9 cellular contexts compared by ENCODE assay signal in genomic region chr1:61079276-61079897, GRCh38. TPM values are rescaled to one million over a fixed set of nuclear protein-coding genes. Genes with fewer than 3 reads are reported as not detected.
DNase-seq lines count a peak whose midpoint lies in the region; ATAC-seq and TF ChIP-seq lines count a peak whose summit lies in the region.
"Had no signal": no experiment of that assay in that cellular context is flagged by ENCODE, and none has a peak within 500 bp of the region (broad histone marks: within the 10 kb centered on the region; RNA-seq: fewer than 3 reads in every experiment).

No MANE protein-coding gene starts in this region.

- 17% methylated on average over 5 of the region's 5 CpGs for WGBS in SK-N-SH (ENCODE audit: low lambda C conversion rate)
- 35% methylated on average over 5 of the region's 5 CpGs for WGBS in right cardiac atrium

- H3K36me3 Mint-ChIP-seq in activated CD4-positive, alpha-beta T cell treated with anti-CD3 and anti-CD28 coated beads, Interleukin-2, amount 10 ng/mL, durations not matched to agents 24 days and 14 days (ENCODE audit: low read depth), result no peaks in the 10 kb centered on the region

- peaks cover 52% of the 10 kb centered on the region for H3K27me3 Mint-ChIP-seq in activated CD4-positive, alpha-beta T cell treated with anti-CD3 and anti-CD28 coated beads, Interleukin-2, amount 10 ng/mL, durations not matched to agents 24 days and 14 days

- intact Hi-C loops in activated CD4-positive, alpha-beta T cell treated with anti-CD3 and anti-CD28 coated beads, Interleukin-2, amount 10 ng/mL, durations not matched to agents 24 days and 14 days (cut with micrococcal nuclease), result loop anchor here (2.0 to 10.0 kb wide), 4 partner anchors 239 to 1355 kb away; partner anchors contain the start of genes TM2D1 and USP1
- intact Hi-C loops in right cardiac atrium (cut with DNase I), result loop anchor here in 1 of 4 donors (5.0 kb wide), 1 partner anchor 103 kb away; no protein-coding TSS in a partner anchor

- no peak for ATAC-seq in right cardiac atrium
- no peak for ATAC-seq in thoracic aorta (ENCODE audit: insufficient number of reproducible peaks, low FRiP score, low read depth)
- no peak for ATAC-seq in GM21381 (IDR thresholded peaks at IDR 0.05; ENCODE audit: unreplicated experiment)

- peak overlapping the region; percentile 86 for H2AFZ ChIP-seq in SK-N-SH (ENCODE audit: low read depth)

- H3K4me2 ChIP-seq in SK-N-SH, result peak overlapping the region; percentile 82

- no peak overlapping the region for H3K27ac Mint-ChIP-seq in activated CD4-positive, alpha-beta T cell treated with anti-CD3 and anti-CD28 coated beads, Interleukin-2, amount 10 ng/mL, durations not matched to agents 24 days and 14 days

- no peaks in the 10 kb centered on the region for H4K20me1 ChIP-seq in SK-N-SH (ENCODE audit: insufficient read depth)

- POLR2A ChIA-PET in SK-N-SH (lab: Yijun Ruan, JAX), result interaction anchor here (2.9 kb wide), 1 partner anchor 29 kb away, joined by 14 read pairs; no protein-coding TSS in a partner anchor

- peaks cover 41% of the 10 kb centered on the region for H3K4me1 Mint-ChIP-seq in activated CD4-positive, alpha-beta T cell treated with anti-CD3 and anti-CD28 coated beads, Interleukin-2, amount 10 ng/mL, durations not matched to agents 24 days and 14 days

- CTCF ChIA-PET in SK-N-SH (lab: Yijun Ruan, JAX), result interaction anchor here (0.9 to 4.6 kb wide), 9 partner anchors 9 to 1108 kb away, joined by 3 to 43 read pairs (median 3); no protein-coding TSS in a partner anchor

- no peak for TF ChIP-seq CTCF in SK-N-SH (IDR thresholded peaks at IDR 0.05)
- TF ChIP-seq CTCF in thoracic aorta (IDR thresholded peaks at IDR 0.05), result no peak

- H3K4me1 ChIP-seq in SK-N-SH (ENCODE audit: control insufficient read depth in 1 of 2, insufficient read depth in 2 of 2, low read depth in 1 of 2, low read length in 1 of 2) (peaks cover 31 to 37% of the 10 kb centered on the region in 2 experiments), right cardiac atrium (ENCODE audit: control insufficient read depth, insufficient read depth, low read length) (peaks cover 8% of the 10 kb centered on the region), thoracic aorta (ENCODE audit: control insufficient read depth in 1 of 2, low read depth in 2 of 2) (peaks cover 27 to 37% of the 10 kb centered on the region in 2 donors)

- H3K4me3 ChIP-seq in SK-N-SH (ENCODE audit: low read depth in 2 of 2, low read length in 1 of 2) (peak overlapping the region; percentile 17 to 45), right cardiac atrium (ENCODE audit: low read length) (no peak overlapping the region), thoracic aorta (peak overlapping the region; percentile 96)

- DNase-seq in activated CD4-positive, alpha-beta T cell treated with anti-CD3 and anti-CD28 coated beads, Interleukin-2, amount 10 ng/mL, durations not matched to agents 24 days and 14 days, result peak; percentile 45
- DNase-seq in activated CD4-positive, alpha-beta T cell treated with anti-CD3 and anti-CD28 coated beads for 1 hour, result no peak
- DNase-seq in SK-N-SH, result no peak
- DNase-seq in right cardiac atrium, result no peak
- no peak for DNase-seq in thoracic aorta (ENCODE audit: low spot score)
- DNase-seq in stimulated activated CD4-positive, alpha-beta T cell treated with anti-CD3 and anti-CD28 coated beads, Interleukin-4, amount 100 ng/mL, for 1 hour, result no peak
- DNase-seq in C1 segment of cervical spinal cord (lab: John Stamatoyannopoulos, UW), result no peak
- DNase-seq: DND-41 had no signal

- peaks cover 36% of the 10 kb centered on the region for H3F3A ChIP-seq in SK-N-SH (replicated peaks; ENCODE audit: insufficient read depth)

- TF ChIP-seq RAD21 in SK-N-SH (IDR thresholded peaks at IDR 0.05; ENCODE audit: low read length), result no peak

- H3K4me3 Mint-ChIP-seq in activated CD4-positive, alpha-beta T cell treated with anti-CD3 and anti-CD28 coated beads, Interleukin-2, amount 10 ng/mL, durations not matched to agents 24 days and 14 days, result peak overlapping the region; percentile 61

- no peaks in the 10 kb centered on the region for H3K36me3 ChIP-seq in SK-N-SH (replicated peaks in 1 of 2; ENCODE audit: control insufficient read depth in 1 of 2, insufficient read depth in 2 of 2, low read length in 1 of 2)
- H3K36me3 ChIP-seq in thoracic aorta, result no peaks in the 10 kb centered on the region

- H3K9me3 Mint-ChIP-seq in activated CD4-positive, alpha-beta T cell treated with anti-CD3 and anti-CD28 coated beads, Interleukin-2, amount 10 ng/mL, durations not matched to agents 24 days and 14 days, result no peaks in the 10 kb centered on the region

- H3K27ac ChIP-seq in SK-N-SH (ENCODE audit: low read depth in 2 of 2, low read length in 1 of 2) (peak overlapping the region; percentile 80 to 91), right cardiac atrium (ENCODE audit: low read length) (peak overlapping the region; percentile 62), thoracic aorta (peak overlapping the region; percentile 83 to 87)

- H3K9ac ChIP-seq in SK-N-SH, result peak overlapping the region; percentile 48; the same call in 1 of the 2 replicates

- no peaks in the 10 kb centered on the region for H3K27me3 ChIP-seq in SK-N-SH (ENCODE audit: insufficient read depth)
- H3K27me3 ChIP-seq in right cardiac atrium (ENCODE audit: control insufficient read depth, insufficient read depth), result no peaks in the 10 kb centered on the region
- no peaks in the 10 kb centered on the region for H3K27me3 ChIP-seq in thoracic aorta (replicated peaks; ENCODE audit: insufficient read depth)

- no peak for TF ChIP-seq EP300 in SK-N-SH (IDR thresholded peaks at IDR 0.05; ENCODE audit: borderline replicate concordance in 1 of 2, low read depth in 1 of 2, low read length in 1 of 2)

- peaks cover 8% of the 10 kb centered on the region; the same call in 1 of the 2 replicates for H3K79me2 ChIP-seq in SK-N-SH (ENCODE audit: insufficient read depth)

- no peaks in the 10 kb centered on the region for H3K9me2 ChIP-seq in SK-N-SH

- H3K9me3 ChIP-seq in SK-N-SH (no peaks in the 10 kb centered on the region), right cardiac atrium (ENCODE audit: control insufficient read depth, low read length) (no peaks in the 10 kb centered on the region), thoracic aorta (no peaks in the 10 kb centered on the region)

TF ChIP-seq in SK-N-SH, 30 proteins besides CTCF, POLR2A, EP300 and RAD21:
- TF ChIP-seq YY1 (IDR thresholded peaks at IDR 0.05; ENCODE audit: low read depth) (no peak), REST (IDR thresholded peaks at IDR 0.05; ENCODE audit: low read depth, low read length) (no peak), RXRA (IDR thresholded peaks at IDR 0.05; ENCODE audit: borderline replicate concordance, low read depth) (no peak), NFIC (IDR thresholded peaks at IDR 0.05; ENCODE audit: borderline replicate concordance) (peak; percentile 57), JUND (IDR thresholded peaks at IDR 0.05) (no peak), SMC3 (IDR thresholded peaks at IDR 0.05; ENCODE audit: low read depth, low read length) (no peak)

RNA-seq across cellular contexts. Expression of gene NFIA, which starts 3.0 kb away (rescaled TPM):
- 0.26 and 0.63 TPM in 2 replicates for total RNA-seq in activated CD4-positive, alpha-beta T cell treated with anti-CD3 and anti-CD28 coated beads, Interleukin-2, amount 10 ng/mL, durations not matched to agents 24 days and 14 days
- polyA plus RNA-seq in SK-N-SH (2012; rRNA removed) (3.3 and 4.1 TPM in 2 replicates), right cardiac atrium (15.9 TPM)
- 2.1 and 2.7 TPM in 2 replicates for polyA plus RNA-seq in SK-N-SH (2012; cell fraction: cytosol; rRNA removed)
- polyA plus RNA-seq in SK-N-SH (2012; cell fraction: nucleus; rRNA removed), result 1.6 and 3.1 TPM in 2 replicates
- total RNA-seq in right cardiac atrium (100 to 1,000 TPM; 108 to 127 (median 113) TPM), thoracic aorta (100 to 1,000 TPM in 1 of 2 donors, 10 to 100 TPM in 1; 99.8 to 118 TPM)

Comparison
In these comparisons a context has a peak if more than half of its experiments do, and no peak if none do; other contexts are left out.
1. RNA of gene NFIA, which starts 3.0 kb away (total RNA-seq): 99.8 to 118 TPM in thoracic aorta and 108 to 127 TPM in right cardiac atrium; 0.26 to 0.63 TPM in activated CD4-positive, alpha-beta T cell treated with anti-CD3 and anti-CD28 coated beads, Interleukin-2, amount 10 ng/mL, durations not matched to agents 24 days and 14 days; every median in the first group is over 10 times any median in the second.
2. Peak in every context shown above with its lines, with median percentiles within 50 percentile points of each other: H3K27ac ChIP-seq.